18 cellular contexts compared by ENCODE assay signal in the genomic region with DNA sequence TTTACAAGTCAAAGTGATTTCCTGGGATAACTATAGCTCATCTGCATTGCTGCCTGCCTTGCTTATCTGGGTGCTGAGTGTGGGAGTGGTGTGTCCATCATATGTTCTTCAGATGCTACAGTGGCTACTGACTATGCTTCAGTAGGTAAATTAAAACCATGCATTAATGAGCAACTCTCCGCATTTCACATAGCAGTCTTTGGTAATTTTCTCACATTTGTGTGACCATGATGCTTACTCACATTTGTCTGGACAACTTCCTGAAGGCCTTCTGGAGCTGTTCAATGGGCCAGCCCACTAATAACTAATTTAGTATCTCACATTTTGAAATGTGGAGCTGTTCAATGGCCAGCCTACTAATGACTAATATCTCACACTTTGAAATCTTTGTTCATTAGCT. TPM values are rescaled to one million over a fixed set of nuclear protein-coding genes. Genes with fewer than 3 reads are reported as not detected.
DNase-seq lines count a peak whose midpoint lies in the region; ATAC-seq and TF ChIP-seq lines count a peak whose summit lies in the region.
"Had no signal": no experiment of that assay in that cellular context is flagged by ENCODE, and none has a peak within 500 bp of the region (broad histone marks: within the 10 kb centered on the region; RNA-seq: fewer than 3 reads in every experiment).

No MANE protein-coding gene starts in this region.

- H3K4me1 Mint-ChIP-seq in MCF 10A (ENCODE audit: insufficient read depth, unreplicated experiment): peaks cover 14% of the 10 kb centered on the region
- peaks cover 9% of the 10 kb centered on the region; the same call in 1 of the 2 replicates for H3K4me1 Mint-ChIP-seq in WTC11
- peaks cover 55% of the 10 kb centered on the region for H3K4me1 Mint-ChIP-seq in stimulated activated effector memory CD8-positive, alpha-beta T cell treated with anti-CD3 and anti-CD28 coated beads, Interleukin-12 subunit alpha, Interleukin-12 subunit beta, amount 100 ng/mL, for 72 hours

- no peaks in the 10 kb centered on the region for H3K27me3 ChIP-seq in breast epithelium
- H3K27me3 ChIP-seq: heart right ventricle had no signal

- H3K36me3 Mint-ChIP-seq in MCF 10A (ENCODE audit: insufficient read depth, unreplicated experiment) (peaks cover 12% of the 10 kb centered on the region), WTC11 (0 out of 2 replicates have a peak, but pooled peaks cover 12% of the 10 kb centered on the region)
- peaks cover 69% of the 10 kb centered on the region for H3K36me3 Mint-ChIP-seq in stimulated activated effector memory CD8-positive, alpha-beta T cell treated with anti-CD3 and anti-CD28 coated beads, Interleukin-12 subunit alpha, Interleukin-12 subunit beta, amount 100 ng/mL, for 72 hours

- DNase-seq in MCF 10A (ENCODE audit: unreplicated experiment) (no peak), breast epithelium (ENCODE audit: low spot score in 2 of 2) (no peak), WTC11 (ENCODE audit: low spot score) (no peak), fibroblast of mammary gland (ENCODE audit: low read depth) (peak; percentile 25), globus pallidus (ENCODE audit: low spot score) (no peak), NOMO-1 (lab: John Stamatoyannopoulos, UW; ENCODE audit: unreplicated experiment in 2 of 2) (no peak)
- DNase-seq in stimulated activated effector memory CD8-positive, alpha-beta T cell treated with anti-CD3 and anti-CD28 coated beads, Interleukin-12 subunit alpha, Interleukin-12 subunit beta, amount 100 ng/mL, for 72 hours (ENCODE audit: low spot score in 2 of 2): no peak
- DNase-seq: activated CD4-positive, alpha-beta T cell treated with anti-CD3 and anti-CD28 coated beads for 4 hours; activated T-cell treated with anti-CD3 and anti-CD28 coated beads, Interleukin-2, amount 50 U/mL, for 48 hours; amniotic stem cell; erythroblast; heart right ventricle; KBM-7; kidney; NCI-H1092 treated with DMSO at 0.1 percent for 48 hours; stimulated activated naive CD8-positive, alpha-beta T cell treated with anti-CD3 and anti-CD28 coated beads, Interleukin-15, amount 100 ng/mL, for 72 hours; T-helper 9 cell had no signal

- H3K4me3 ChIP-seq in breast epithelium (no peak overlapping the region), fibroblast of mammary gland (ENCODE audit: control insufficient read depth, low read depth, low read length) (no peak overlapping the region)
- H3K4me3 ChIP-seq: heart right ventricle had no signal

- H3K27me3 Mint-ChIP-seq in MCF 10A (ENCODE audit: insufficient read depth, unreplicated experiment): no peaks in the 10 kb centered on the region
- H3K27me3 Mint-ChIP-seq in WTC11 (ENCODE audit: low read depth): no peaks in the 10 kb centered on the region
- H3K27me3 Mint-ChIP-seq: stimulated activated naive CD8-positive, alpha-beta T cell treated with anti-CD3 and anti-CD28 coated beads, Interleukin-15, amount 100 ng/mL, for 72 hours had no signal

- TF ChIP-seq POLR2A in breast epithelium (IDR thresholded peaks at IDR 0.05): no peak

- no peak overlapping the region for H3K27ac ChIP-seq in breast epithelium

- no peaks in the 10 kb centered on the region for H3K9me3 Mint-ChIP-seq in MCF 10A (ENCODE audit: unreplicated experiment)
- no peaks in the 10 kb centered on the region for H3K9me3 Mint-ChIP-seq in WTC11
- no peaks in the 10 kb centered on the region for H3K9me3 Mint-ChIP-seq in stimulated activated effector memory CD8-positive, alpha-beta T cell treated with anti-CD3 and anti-CD28 coated beads, Interleukin-12 subunit alpha, Interleukin-12 subunit beta, amount 100 ng/mL, for 72 hours
- H3K9me3 Mint-ChIP-seq: stimulated activated naive CD8-positive, alpha-beta T cell treated with anti-CD3 and anti-CD28 coated beads, Interleukin-15, amount 100 ng/mL, for 72 hours had no signal

- H3K4me3 Mint-ChIP-seq in MCF 10A (ENCODE audit: unreplicated experiment) (no peak overlapping the region), WTC11 (no peak overlapping the region)
- no peak overlapping the region for H3K4me3 Mint-ChIP-seq in stimulated activated effector memory CD8-positive, alpha-beta T cell treated with anti-CD3 and anti-CD28 coated beads, Interleukin-12 subunit alpha, Interleukin-12 subunit beta, amount 100 ng/mL, for 72 hours
- H3K4me3 Mint-ChIP-seq: stimulated activated naive CD8-positive, alpha-beta T cell treated with anti-CD3 and anti-CD28 coated beads, Interleukin-15, amount 100 ng/mL, for 72 hours had no signal

- H3K4me1 ChIP-seq in breast epithelium: no peaks in the 10 kb centered on the region

- intact Hi-C loops in MCF 10A (cut with micrococcal nuclease): no loop called here
- intact Hi-C loops in breast epithelium (cut with DNase I; ENCODE audit: low total_unique reads): no loop called here

- H3K9me3 ChIP-seq in breast epithelium: no peaks in the 10 kb centered on the region
- H3K9me3 ChIP-seq: heart right ventricle had no signal

- TF ChIP-seq CTCF in MCF 10A (IDR thresholded peaks at IDR 0.05; ENCODE audit: unreplicated experiment) (no peak), breast epithelium (IDR thresholded peaks at IDR 0.05) (no peak), WTC11 (IDR thresholded peaks at IDR 0.05) (no peak), fibroblast of mammary gland (conservative IDR thresholded peaks at IDR 0.05; ENCODE audit: control insufficient read depth, insufficient read depth, low read depth, low read length) (no peak)

- CTCF ChIA-PET in MCF 10A (lab: Yijun Ruan, JAX): interaction anchor here (0.6 to 0.7 kb wide), 2 partner anchors 62 to 205 kb away, joined by 3 to 5 read pairs; no protein-coding TSS in a partner anchor
- CTCF ChIA-PET in WTC11 (lab: Charles Lee): interaction anchor here (1.4 kb wide), 1 partner anchor 61 kb away, joined by 7 read pairs; no protein-coding TSS in a partner anchor

- POLR2A ChIA-PET in MCF 10A (lab: Yijun Ruan, JAX): interaction anchor here (0.9 to 1.9 kb wide), 5 partner anchors 10 to 53 kb away, joined by 3 to 5 read pairs (median 4); partner anchors contain the start of gene TCTA
- POLR2A ChIA-PET in WTC11 (lab: Charles Lee): interaction anchor here (1.2 kb wide), 1 partner anchor 9 kb away, joined by 3 read pairs; no protein-coding TSS in a partner anchor

- ATAC-seq in WTC11: no peak
- ATAC-seq in stimulated activated effector memory CD8-positive, alpha-beta T cell treated with anti-CD3 and anti-CD28 coated beads, Interleukin-12 subunit alpha, Interleukin-12 subunit beta, amount 100 ng/mL, for 72 hours: peak; percentile 21
- no peak for ATAC-seq in GM19395 (IDR thresholded peaks at IDR 0.05; ENCODE audit: unreplicated experiment)
- ATAC-seq: stimulated activated naive CD8-positive, alpha-beta T cell treated with anti-CD3 and anti-CD28 coated beads, Interleukin-15, amount 100 ng/mL, for 72 hours had no signal

- H3K36me3 ChIP-seq in breast epithelium: no peaks in the 10 kb centered on the region

- H3K27ac Mint-ChIP-seq in MCF 10A (ENCODE audit: low read depth, unreplicated experiment) (peak overlapping the region; percentile 9), WTC11 (peak overlapping the region; percentile 10; the same call in 1 of the 2 replicates)
- H3K27ac Mint-ChIP-seq in stimulated activated effector memory CD8-positive, alpha-beta T cell treated with anti-CD3 and anti-CD28 coated beads, Interleukin-12 subunit alpha, Interleukin-12 subunit beta, amount 100 ng/mL, for 72 hours: peak overlapping the region; percentile 72

- no TSS peak for BruUV-seq in MCF 10A (replicated peaks; lab: Mats Ljungman, UMichigan)

TF ChIP-seq in WTC11, 78 proteins besides CTCF, POLR2A, EP300 and RAD21 (continues in another document):
- TF ChIP-seq MYBL2 (CRISPR knock-in tag; IDR thresholded peaks at IDR 0.05): no peak
- no peak for TF ChIP-seq ZNF232 (CRISPR knock-in tag; IDR thresholded peaks at IDR 0.05)
- no peak for TF ChIP-seq ZNF512 (CRISPR knock-in tag; IDR thresholded peaks at IDR 0.05; ENCODE audit: borderline replicate concordance)
- TF ChIP-seq ATF3 (CRISPR knock-in tag; conservative IDR thresholded peaks at IDR 0.05): no peak
- TF ChIP-seq, protein P1, sequence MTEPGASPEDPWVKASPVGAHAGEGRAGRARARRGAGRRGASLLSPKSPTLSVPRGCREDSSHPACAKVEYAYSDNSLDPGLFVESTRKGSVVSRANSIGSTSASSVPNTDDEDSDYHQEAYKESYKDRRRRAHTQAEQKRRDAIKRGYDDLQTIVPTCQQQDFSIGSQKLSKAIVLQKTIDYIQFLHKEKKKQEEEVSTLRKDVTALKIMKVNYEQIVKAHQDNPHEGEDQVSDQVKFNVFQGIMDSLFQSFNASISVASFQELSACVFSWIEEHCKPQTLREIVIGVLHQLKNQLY (CRISPR knock-in tag; IDR thresholded peaks at IDR 0.05): no peak

RNA-seq across cellular contexts. Expression of gene RHOA, which starts 23.4 kb away (rescaled TPM):
- 273 and 298 TPM in 2 replicates for total RNA-seq in MCF 10A (2022)
- 100 to 1,000 TPM; 314 to 686 (median 317) TPM for total RNA-seq in breast epithelium
- 367 to 398 TPM (median 389 TPM) in 3 replicates for total RNA-seq in WTC11 (2021)

RNA-seq across cellular contexts. Expression of gene TCTA, which starts 23.8 kb away (rescaled TPM):
- total RNA-seq in MCF 10A (2022) (14.0 and 17.2 TPM in 2 replicates), breast epithelium (10 to 100 TPM; 22.6 to 29.0 (median 25.9) TPM), WTC11 (2021) (10.1 to 11.9 TPM (median 11.5 TPM) in 3 replicates)

RNA-seq across cellular contexts. Expression of gene GPX1, which starts 30.3 kb away (rescaled TPM):
- total RNA-seq in MCF 10A (2022): 576 and 589 TPM in 2 replicates
- total RNA-seq in breast epithelium: 100 to 1,000 TPM; 205 to 653 (median 275) TPM
- total RNA-seq in WTC11 (2021): 305 to 323 TPM (median 321 TPM) in 3 replicates

RNA-seq across cellular contexts. Expression of gene AMT, which starts 33.9 kb away (rescaled TPM):
- total RNA-seq in MCF 10A (2022) (3.7 and 4.9 TPM in 2 replicates), breast epithelium (1 to 10 TPM; 2.7 to 8.3 (median 3.6) TPM), WTC11 (2021) (54.6 to 66.6 TPM (median 57.8 TPM) in 3 replicates)

RNA-seq across cellular contexts. Expression of gene NICN1, which starts 40.7 kb away (rescaled TPM):
- total RNA-seq in MCF 10A (2022) (9.7 and 19.5 TPM in 2 replicates), breast epithelium (10 to 100 TPM in 1 of 3 donors, 1 to 10 TPM in 2; 4.5 to 14.0 (median 5.2) TPM), WTC11 (2021) (11.0 to 12.7 TPM (median 11.5 TPM) in 3 replicates)

Comparison
In these comparisons a context has a peak if more than half of its experiments do, and no peak if none do; other contexts are left out.
1. H3K27ac Mint-ChIP-seq: peak in every context shown above with its lines; median percentile 72 in stimulated activated effector memory CD8-positive, alpha-beta T cell treated with anti-CD3 and anti-CD28 coated beads, Interleukin-12 subunit alpha, Interleukin-12 subunit beta, amount 100 ng/mL, for 72 hours; 10 in WTC11; 9 in MCF 10A.